Comparison of ENCODE assay signal across 1 cellular context in genomic region chr5:81301221-81302015, GRCh38.
TF ChIP-seq lines count a peak whose summit lies in the region.

Gene ZCCHC9, plus strand, starts transcription at chr5:81301587. Its CDS starts 3,171 bp downstream, at chr5:81304758.

TF ChIP-seq in HepG2, 621 proteins besides CTCF, POLR2A, EP300 and RAD21 (continued from another document and continues in another):
- TF ChIP-seq ZBTB2 (CRISPR knock-in tag; IDR thresholded peaks at IDR 0.05; ENCODE audit: low read depth) (peak; percentile 59; the same call in 1 of the 2 replicates), PAF1 (CRISPR knock-in tag; IDR thresholded peaks at IDR 0.05) (no peak), ARID3A (IDR thresholded peaks at IDR 0.05; ENCODE audit: low read depth, low read length) (no peak), HIC2 (CRISPR knock-in tag; IDR thresholded peaks at IDR 0.05; ENCODE audit: low read depth) (peak; percentile 38; the same call in 1 of the 2 replicates), STAT5B (CRISPR knock-in tag; IDR thresholded peaks at IDR 0.05) (peak; percentile 85; the same call in 1 of the 2 replicates), SOX6 (IDR thresholded peaks at IDR 0.05) (no peak), SOX6 (CRISPR knock-in tag; IDR thresholded peaks at IDR 0.05) (peak; percentile 70), ZNF615 (CRISPR knock-in tag; IDR thresholded peaks at IDR 0.05; ENCODE audit: borderline replicate concordance) (peak; percentile 53; the same call in 1 of the 2 replicates), MZF1 (CRISPR knock-in tag; IDR thresholded peaks at IDR 0.05; ENCODE audit: borderline replicate concordance) (peak; percentile 74; the same call in 1 of the 2 replicates), GZF1 (CRISPR knock-in tag; IDR thresholded peaks at IDR 0.05) (peak; percentile 54; the same call in 1 of the 2 replicates), ZKSCAN1 (IDR thresholded peaks at IDR 0.05; ENCODE audit: low read length) (0 out of 2 replicates have a peak, but pooled peaks have one; percentile 32), PRPF4 (IDR thresholded peaks at IDR 0.05; ENCODE audit: low read depth, low read length, poor library complexity, severe bottlenecking) (no peak), RNF2 (conservative IDR thresholded peaks at IDR 0.05; ENCODE audit: low read depth) (no peak; the same call in 1 of the 2 replicates), TOPORS (CRISPR knock-in tag; IDR thresholded peaks at IDR 0.05) (peak; percentile 87), ZSCAN21 (CRISPR knock-in tag; IDR thresholded peaks at IDR 0.05; ENCODE audit: borderline replicate concordance) (peak; percentile 57; the same call in 1 of the 2 replicates), ETS1 (CRISPR knock-in tag; IDR thresholded peaks at IDR 0.05) (no peak), TP53 (CRISPR knock-in tag; conservative IDR thresholded peaks at IDR 0.05) (no peak), ZZZ3 (CRISPR knock-in tag; IDR thresholded peaks at IDR 0.05; ENCODE audit: borderline replicate concordance) (peak; percentile 95; the same call in 1 of the 2 replicates), ZNF33B (CRISPR knock-in tag; IDR thresholded peaks at IDR 0.05) (no peak; the same call in 1 of the 2 replicates), ZNF367 (CRISPR knock-in tag; IDR thresholded peaks at IDR 0.05; ENCODE audit: borderline replicate concordance) (no peak), ZNF142 (CRISPR knock-in tag; IDR thresholded peaks at IDR 0.05) (peak; percentile 27; the same call in 1 of the 2 replicates), GATA4 (IDR thresholded peaks at IDR 0.05; ENCODE audit: borderline replicate concordance, low read depth) (no peak), HMGXB3 (CRISPR knock-in tag; IDR thresholded peaks at IDR 0.05; ENCODE audit: borderline replicate concordance) (no peak), PHF21A (CRISPR knock-in tag; IDR thresholded peaks at IDR 0.05) (peak; percentile 86), WIZ (CRISPR knock-in tag; IDR thresholded peaks at IDR 0.05) (no peak), NFATC3 (CRISPR knock-in tag; IDR thresholded peaks at IDR 0.05) (no peak), BRCA1 (CRISPR knock-in tag; IDR thresholded peaks at IDR 0.05) (peak; percentile 58), ZNF260 (CRISPR knock-in tag; IDR thresholded peaks at IDR 0.05; ENCODE audit: borderline replicate concordance, low read depth) (no peak), ZFP90 (CRISPR knock-in tag; IDR thresholded peaks at IDR 0.05; ENCODE audit: borderline replicate concordance) (no peak), ZSCAN30 (CRISPR knock-in tag; IDR thresholded peaks at IDR 0.05) (no peak), SAP130 (CRISPR knock-in tag; IDR thresholded peaks at IDR 0.05; ENCODE audit: low read depth) (peak; percentile 97), RFX1 (IDR thresholded peaks at IDR 0.05) (no peak), MIXL1 (CRISPR knock-in tag; IDR thresholded peaks at IDR 0.05) (peak; percentile 37; the same call in 1 of the 2 replicates), HMG20B (CRISPR knock-in tag; conservative IDR thresholded peaks at IDR 0.05) (no peak), ZNF605 (CRISPR knock-in tag; IDR thresholded peaks at IDR 0.05) (peak; percentile 59; the same call in 1 of the 2 replicates), REPIN1 (CRISPR knock-in tag; IDR thresholded peaks at IDR 0.05; ENCODE audit: borderline replicate concordance, low read depth) (peak; percentile 83; the same call in 1 of the 2 replicates), CENPBD1 (CRISPR knock-in tag; IDR thresholded peaks at IDR 0.05; ENCODE audit: borderline replicate concordance, low read depth) (no peak), ZNF430 (CRISPR knock-in tag; IDR thresholded peaks at IDR 0.05) (peak; percentile 66; the same call in 1 of the 2 replicates), ZEB1 (IDR thresholded peaks at IDR 0.05; ENCODE audit: insufficient replicate concordance, low read depth) (no peak), ZNF549 (CRISPR knock-in tag; IDR thresholded peaks at IDR 0.05) (no peak), HOXA5 (CRISPR knock-in tag; IDR thresholded peaks at IDR 0.05) (peak; percentile 78), POLR2AphosphoS2 (IDR thresholded peaks at IDR 0.05; ENCODE audit: low read depth, low read length) (peak; percentile 58; the same call in 1 of the 2 replicates), SMC3 (IDR thresholded peaks at IDR 0.05; ENCODE audit: low read length) (no peak), ZFP36 (IDR thresholded peaks at IDR 0.05; ENCODE audit: borderline replicate concordance, low read depth, low read length, partially characterized antibody) (no peak), SOX13 (IDR thresholded peaks at IDR 0.05) (no peak), SOX13 (CRISPR knock-in tag; conservative IDR thresholded peaks at IDR 0.05 in 1 of 2, IDR thresholded peaks at IDR 0.05 in 1 of 2) (peak in 1 of 2 experiments; percentile 55; a peak in 1 of 4 replicates), ZNF432 (CRISPR knock-in tag; IDR thresholded peaks at IDR 0.05; ENCODE audit: borderline replicate concordance) (no peak), DR1 (CRISPR knock-in tag; IDR thresholded peaks at IDR 0.05) (peak; percentile 90), CHCHD3 (CRISPR knock-in tag; IDR thresholded peaks at IDR 0.05) (no peak; the same call in 1 of the 2 replicates), GLMP (CRISPR knock-in tag; IDR thresholded peaks at IDR 0.05; ENCODE audit: borderline replicate concordance) (no peak), ZNF841 (CRISPR knock-in tag; IDR thresholded peaks at IDR 0.05; ENCODE audit: borderline replicate concordance) (no peak), ZNF317 (CRISPR knock-in tag; IDR thresholded peaks at IDR 0.05) (no peak)
